In genomic region chr19:34574704-34575103, GRCh38 we compare ENCODE assay signal across 16 cellular contexts.
DNase-seq lines count a peak whose midpoint lies in the region; ATAC-seq, FAIRE-seq and TF ChIP-seq lines count a peak whose summit lies in the region.
"Had no signal": no experiment of that assay in that cellular context is flagged by ENCODE, and none has a peak within 500 bp of the region (broad histone marks: within the 10 kb centered on the region; RNA-seq: fewer than 3 reads in every experiment).

No MANE protein-coding gene starts in this region.

- in situ Hi-C loops in K562 (cut with MboI) = no loop called here

- POLR2A ChIA-PET in K562 (lab: Yijun Ruan, JAX) (no interaction called here), HEK293T (lab: Yijun Ruan, JAX) (no interaction called here)

- H2AFZ ChIP-seq in MM.1S (ENCODE audit: low read length) = peak overlapping the region; percentile 61; the same call in 1 of the 2 replicates
- H2AFZ ChIP-seq in K562 (ENCODE audit: low read depth, low read length) = no peak overlapping the region

- 11% methylated on average over 3 of the region's 3 CpGs for WGBS in K562 (ENCODE audit: insufficient coverage, low coverage, missing lambda C conversion rate)

- BruUV-seq in K562 (replicated peaks; lab: Mats Ljungman, UMichigan) = no TSS peak

- no peaks in the 10 kb centered on the region for H3K36me3 ChIP-seq in MM.1S (replicated peaks; ENCODE audit: insufficient read depth, low read length)
- H3K36me3 ChIP-seq in K562 (ENCODE audit: control insufficient read depth, insufficient read depth, low read length) = no peaks in the 10 kb centered on the region
- H3K36me3 ChIP-seq: BLaER1, SJCRH30 had no signal

- H3F3A ChIP-seq in MM.1S (ENCODE audit: insufficient read depth, low read length) = no peaks in the 10 kb centered on the region

- no peaks in the 10 kb centered on the region for H3K27me3 ChIP-seq in MM.1S (replicated peaks; ENCODE audit: insufficient read depth, low read length)
- peaks cover 0 to 6% of the 10 kb centered on the region in 2 experiments; a peak in 2 of 5 replicates for H3K27me3 ChIP-seq in K562 (ENCODE audit: control insufficient read depth in 2 of 2, insufficient read depth in 2 of 2, low read length in 2 of 2)
- H3K27me3 ChIP-seq: BLaER1, SJCRH30 had no signal

- CTCF ChIA-PET in K562 (lab: Yijun Ruan, JAX; ENCODE audit: low intra/inter-chr PET ratio) = no interaction called here
- CTCF ChIA-PET in HEK293T (lab: Yijun Ruan, JAX) = no interaction called here

- TF ChIP-seq POLR2A in GM12891 (IDR thresholded peaks at IDR 0.05; ENCODE audit: low read depth, low read length) (no peak), K562 (conservative IDR thresholded peaks at IDR 0.05) (no peak)

- H3K9ac ChIP-seq in MM.1S (ENCODE audit: low read length) = no peak overlapping the region
- no peak overlapping the region for H3K9ac ChIP-seq in K562 (ENCODE audit: insufficient read depth in 1 of 2, low read depth in 2 of 2, low read length in 2 of 2)
- H3K9ac ChIP-seq: BLaER1 had no signal

- H3K4me1 ChIP-seq in MM.1S (ENCODE audit: low read length) = no peaks in the 10 kb centered on the region
- peaks cover 0 to 16% of the 10 kb centered on the region in 2 experiments; a peak in 2 of 5 replicates for H3K4me1 ChIP-seq in K562 (replicated peaks in 1 of 2; ENCODE audit: control insufficient read depth in 2 of 2, insufficient read depth in 2 of 2, low read length in 2 of 2)
- H3K4me1 ChIP-seq: SJCRH30 had no signal

- intact Hi-C loops in K562 (cut with micrococcal nuclease) = no loop called here
- intact Hi-C loops in left colon (cut with DNase I, micrococcal nuclease) = no loop called here

- TF ChIP-seq CTCF in MM.1S (IDR thresholded peaks at IDR 0.05; ENCODE audit: low read length) = no peak
- no peak for TF ChIP-seq CTCF in K562 (IDR thresholded peaks at IDR 0.05 in 2 of 3, conservative IDR thresholded peaks at IDR 0.05 in 1 of 3; ENCODE audit: insufficient read depth in 2 of 3, low read depth in 1 of 3, low read length in 3 of 3)

- H3K9me2 ChIP-seq in MM.1S (replicated peaks; ENCODE audit: insufficient read depth, low read length) = no peaks in the 10 kb centered on the region

- no peak for TF ChIP-seq EP300 in K562 (IDR thresholded peaks at IDR 0.05; ENCODE audit: low read length)

- no peak for FAIRE-seq in GM12891 (lab: Jason Lieb, UNC)
- FAIRE-seq in K562 (lab: Jason Lieb, UNC) = peak; percentile 54

- no peaks in the 10 kb centered on the region for H4K20me1 ChIP-seq in MM.1S (ENCODE audit: insufficient read depth, low read length)
- no peaks in the 10 kb centered on the region for H4K20me1 ChIP-seq in K562 (replicated peaks; ENCODE audit: control insufficient read depth, insufficient read depth, low read length)
- H4K20me1 ChIP-seq: BLaER1 had no signal

- H3K9me3 ChIP-seq in MM.1S (replicated peaks; ENCODE audit: insufficient read depth, low read length) = no peaks in the 10 kb centered on the region
- no peaks in the 10 kb centered on the region for H3K9me3 ChIP-seq in K562 (replicated peaks; ENCODE audit: control insufficient read depth, insufficient read depth, low read depth, low read length)
- H3K9me3 ChIP-seq: SJCRH30 had no signal

- H3K9me1 ChIP-seq in K562 (ENCODE audit: control insufficient read depth, insufficient read depth, low read length) = no peaks in the 10 kb centered on the region

- peak; percentile 59 for ATAC-seq in K562
- no peak for ATAC-seq in left colon

- no peak overlapping the region for H3K27ac ChIP-seq in MM.1S (ENCODE audit: low read length)
- no peak overlapping the region for H3K27ac ChIP-seq in K562 (ENCODE audit: extremely low read depth, low read depth, low read length)
- H3K27ac ChIP-seq: BLaER1, SJCRH30 had no signal

- H3K4me2 ChIP-seq in MM.1S (ENCODE audit: low read depth, low read length) = peak overlapping the region; percentile 34; the same call in 1 of the 2 replicates
- H3K4me2 ChIP-seq in K562 (ENCODE audit: insufficient read depth, low read length) = no peak overlapping the region
- H3K4me2 ChIP-seq: BLaER1 had no signal

- no peaks in the 10 kb centered on the region for H3K79me2 ChIP-seq in MM.1S (ENCODE audit: low read length)
- H3K79me2 ChIP-seq in K562 (ENCODE audit: control insufficient read depth, insufficient read depth, low read length) = no peaks in the 10 kb centered on the region

- TF ChIP-seq RAD21 in K562 (CRISPR knock-in tag; conservative IDR thresholded peaks at IDR 0.05 in 1 of 2, IDR thresholded peaks at IDR 0.05 in 1 of 2) = no peak

- DNase-seq in GM12891 (ENCODE audit: insufficient read length, low spot score) (no peak), MM.1S (peak; percentile 24), OCI-M1 (lab: John Stamatoyannopoulos, UW) (peak; percentile 68), K562 (ENCODE audit: extremely low read depth in 1 of 4, low spot score in 3 of 4) (peak in 1 of 4 experiments; percentile 8), HEK293T (ENCODE audit: extremely low spot score) (no peak), left colon (no peak)
- no peak for DNase-seq in stimulated activated CD4-positive, alpha-beta T cell treated with anti-CD3 and anti-CD28 coated beads, Interleukin-4, amount 100 ng/mL, for 24 hours
- DNase-seq: CD4-positive, alpha-beta memory T cell; HFFc6; NCI-H1048; NCI-H1436; NCI-H1930; NCI-H2171; NCI-H526 had no signal

- H3K4me3 ChIP-seq in MM.1S (ENCODE audit: low read length) (peak overlapping the region; percentile 26; the same call in 1 of the 2 replicates), K562 (no peak overlapping the region)
- H3K4me3 ChIP-seq: BLaER1, SJCRH30 had no signal

TF ChIP-seq in GM12891, 5 proteins besides CTCF, POLR2A, EP300 and RAD21:
- TF ChIP-seq SPI1 (IDR thresholded peaks at IDR 0.05; ENCODE audit: low read depth, low read length) = 0 out of 2 replicates have a peak, but pooled peaks have one; percentile 30
- no peak for TF ChIP-seq POU2F2 (IDR thresholded peaks at IDR 0.05; ENCODE audit: low read depth, low read length)
TF ChIP-seq in GM12891: peak in this region for 1.

TF ChIP-seq in K562, 482 proteins besides CTCF, POLR2A, EP300 and RAD21:
- TF ChIP-seq DNMT1 (IDR thresholded peaks at IDR 0.05) (no peak), SPI1 (IDR thresholded peaks at IDR 0.05; ENCODE audit: borderline replicate concordance, low read depth, low read length) (peak; percentile 88), RBM25 (IDR thresholded peaks at IDR 0.05; ENCODE audit: low read depth, low read length, severe bottlenecking) (peak; percentile 37), NFYB (IDR thresholded peaks at IDR 0.05; ENCODE audit: extremely low read depth, insufficient read length) (peak; percentile 59), FOS (IDR thresholded peaks at IDR 0.05; ENCODE audit: extremely low read depth, insufficient read length) (peak; percentile 3)

TF ChIP-seq in HEK293T, 16 proteins besides CTCF, POLR2A, EP300 and RAD21:
- no peak for TF ChIP-seq L3MBTL2 (conservative IDR thresholded peaks at IDR 0.05)
- TF ChIP-seq PKNOX1 (IDR thresholded peaks at IDR 0.05) = no peak
- TF ChIP-seq SP1 (IDR thresholded peaks at IDR 0.05) = no peak

Comparison
In these comparisons a context has a peak if more than half of its experiments do, and no peak if none do; other contexts are left out.
1. DNase-seq: peak in MM.1S (single experiment) and OCI-M1 (single experiment); none in GM12891 (single experiment), HEK293T (single experiment), stimulated activated CD4-positive, alpha-beta T cell treated with anti-CD3 and anti-CD28 coated beads, Interleukin-4, amount 100 ng/mL, for 24 hours (single experiment) and left colon (0 of 2).